In genomic region chr17:75130059-75130631, GRCh38 we compare ENCODE assay signal across 6 cellular contexts.
DNase-seq lines count a peak whose midpoint lies in the region; ATAC-seq and TF ChIP-seq lines count a peak whose summit lies in the region.

No MANE protein-coding gene starts in this region.

- H3K27me3 Mint-ChIP-seq in activated naive CD8-positive, alpha-beta T cell treated with anti-CD3 and anti-CD28 coated beads, Interleukin-2, amount 50 U/mL, for 24 hours = no peaks in the 10 kb centered on the region
- no peaks in the 10 kb centered on the region for H3K27me3 Mint-ChIP-seq in nephron (ENCODE audit: low read depth)

- H3K4me1 Mint-ChIP-seq in activated naive CD8-positive, alpha-beta T cell treated with anti-CD3 and anti-CD28 coated beads, Interleukin-2, amount 50 U/mL, for 24 hours = peaks cover 24% of the 10 kb centered on the region
- peaks cover 7% of the 10 kb centered on the region for H3K4me1 Mint-ChIP-seq in nephron

- H3K9me3 Mint-ChIP-seq in activated naive CD8-positive, alpha-beta T cell treated with anti-CD3 and anti-CD28 coated beads, Interleukin-2, amount 50 U/mL, for 24 hours = no peaks in the 10 kb centered on the region
- no peaks in the 10 kb centered on the region for H3K9me3 Mint-ChIP-seq in nephron

- TF ChIP-seq CTCF in nephron (IDR thresholded peaks at IDR 0.05; ENCODE audit: unreplicated experiment in 3 of 3) = no peak

- peaks cover 15% of the 10 kb centered on the region for H3K36me3 Mint-ChIP-seq in activated naive CD8-positive, alpha-beta T cell treated with anti-CD3 and anti-CD28 coated beads, Interleukin-2, amount 50 U/mL, for 24 hours (ENCODE audit: low read depth)
- peaks cover 21% of the 10 kb centered on the region for H3K36me3 Mint-ChIP-seq in nephron (ENCODE audit: low read depth)

- H3K4me3 Mint-ChIP-seq in activated naive CD8-positive, alpha-beta T cell treated with anti-CD3 and anti-CD28 coated beads, Interleukin-2, amount 50 U/mL, for 24 hours = peak overlapping the region; percentile 85
- peak overlapping the region; percentile 96 to 97 (median 96) for H3K4me3 Mint-ChIP-seq in nephron

- TF ChIP-seq POLR2A in GM18951 (IDR thresholded peaks at IDR 0.05; ENCODE audit: extremely low read depth, insufficient read depth, insufficient read length) = peak; percentile 10

- peak overlapping the region; percentile 87 for H3K27ac Mint-ChIP-seq in activated naive CD8-positive, alpha-beta T cell treated with anti-CD3 and anti-CD28 coated beads, Interleukin-2, amount 50 U/mL, for 24 hours
- peak overlapping the region; percentile 83 to 97 (median 86) for H3K27ac Mint-ChIP-seq in nephron

- in situ Hi-C loops in GM18951 (cut with MboI; ENCODE audit: low sequenced_read_pairs, unreplicated experiment) = loop anchor here (25.0 kb wide), 1 partner anchor 1807 kb away; no protein-coding TSS in a partner anchor

- DNase-seq in activated naive CD8-positive, alpha-beta T cell treated with anti-CD3 and anti-CD28 coated beads, Interleukin-2, amount 50 U/mL, for 24 hours = no peak
- DNase-seq in NCI-H1105 (lab: John Stamatoyannopoulos, UW) = no peak

- ATAC-seq in activated naive CD8-positive, alpha-beta T cell treated with anti-CD3 and anti-CD28 coated beads, Interleukin-2, amount 50 U/mL, for 24 hours = no peak
- ATAC-seq in GM19328 (IDR thresholded peaks at IDR 0.05; ENCODE audit: unreplicated experiment) (no peak), HG03565 (IDR thresholded peaks at IDR 0.05; ENCODE audit: unreplicated experiment) (no peak)
